ENCODE assay signal across 8 cellular contexts in the genomic region with DNA sequence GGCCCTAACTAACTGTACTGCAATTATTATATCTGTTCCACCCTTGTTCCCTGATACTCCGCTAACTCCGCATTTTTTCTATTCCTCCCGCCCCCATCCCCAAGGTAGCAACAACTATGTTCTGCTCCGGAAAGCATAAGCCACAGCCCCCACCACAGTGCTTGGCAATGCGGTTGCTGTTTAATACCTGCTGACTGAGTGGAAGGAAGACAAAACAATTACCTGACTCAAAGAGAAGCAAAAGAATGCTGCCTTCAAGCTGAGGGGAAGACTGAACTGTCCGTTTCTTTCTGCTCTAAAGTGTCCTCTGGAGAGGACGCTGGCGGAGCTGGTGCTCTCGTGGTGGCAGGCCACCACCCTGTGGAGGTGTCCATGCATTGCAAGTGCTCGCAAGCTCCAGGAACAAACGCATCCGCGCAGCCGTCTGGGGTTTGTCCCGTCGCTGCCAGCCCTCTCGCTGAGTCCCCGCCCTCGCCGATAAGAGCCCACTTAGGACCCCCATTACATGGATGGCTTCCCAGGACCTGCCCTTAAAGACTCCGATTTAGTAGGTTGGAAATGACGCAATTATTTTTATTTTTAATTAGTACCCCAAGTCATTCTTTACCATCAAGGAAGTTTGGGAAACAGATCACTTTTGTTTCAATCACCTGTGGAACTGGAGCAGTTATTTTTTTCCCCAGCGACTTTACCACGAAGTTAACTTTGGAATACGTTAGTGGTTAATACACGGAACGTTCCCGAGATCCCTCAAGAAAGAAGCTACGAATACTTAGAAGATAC. TPM values are rescaled to one million over a fixed set of nuclear protein-coding genes. Genes with fewer than 3 reads are reported as not detected.
DNase-seq lines count a peak whose midpoint lies in the region; ATAC-seq, FAIRE-seq and TF ChIP-seq lines count a peak whose summit lies in the region.

No MANE protein-coding gene starts in this region.

- peaks cover 7% of the 10 kb centered on the region for H3K27me3 Mint-ChIP-seq in activated naive CD4-positive, alpha-beta T cell treated with anti-CD3 and anti-CD28 coated beads, Interleukin-2, amount 10 ng/mL, durations not matched to agents 7 days and 5 days

- 0 out of 2 replicates have a peak, but pooled peaks cover 3% of the 10 kb centered on the region for H3K9me3 ChIP-seq in ES-I3 (ENCODE audit: control insufficient read depth, insufficient read depth, low read length)
- peaks cover 2% of the 10 kb centered on the region; the same call in 1 of the 2 replicates for H3K9me3 ChIP-seq in Loucy (ENCODE audit: insufficient read depth, low read depth, low read length)
- H3K9me3 ChIP-seq in SJCRH30 (replicated peaks), result no peaks in the 10 kb centered on the region
- no peaks in the 10 kb centered on the region for H3K9me3 ChIP-seq in osteoblast (ENCODE audit: low read depth, low read length)
- no peaks in the 10 kb centered on the region for H3K9me3 ChIP-seq in thoracic aorta

- peaks cover 28% of the 10 kb centered on the region for H3K4me1 Mint-ChIP-seq in activated naive CD4-positive, alpha-beta T cell treated with anti-CD3 and anti-CD28 coated beads, Interleukin-2, amount 10 ng/mL, durations not matched to agents 7 days and 5 days

- H3K4me3 ChIP-seq in Loucy (ENCODE audit: low read length, poor library complexity, severe bottlenecking) (peak overlapping the region; percentile 92), SJCRH30 (peak overlapping the region; percentile 93), osteoblast (ENCODE audit: insufficient read depth, low read length) (peak overlapping the region; percentile 92), thoracic aorta (peak overlapping the region; percentile 89)

- peak; percentile 93 for FAIRE-seq in H54 (lab: Jason Lieb, UNC)

- peak overlapping the region; percentile 88 for H3K4me3 Mint-ChIP-seq in activated naive CD4-positive, alpha-beta T cell treated with anti-CD3 and anti-CD28 coated beads, Interleukin-2, amount 10 ng/mL, durations not matched to agents 7 days and 5 days

- H3K36me3 ChIP-seq in ES-I3 (ENCODE audit: insufficient read depth, low read length), result peaks cover 9% of the 10 kb centered on the region
- no peaks in the 10 kb centered on the region; the same call in 1 of the 2 replicates for H3K36me3 ChIP-seq in Loucy (ENCODE audit: insufficient read depth, low read length)
- peaks cover 11% of the 10 kb centered on the region for H3K36me3 ChIP-seq in SJCRH30
- peaks cover 14% of the 10 kb centered on the region for H3K36me3 ChIP-seq in osteoblast (ENCODE audit: insufficient read depth, low read length)
- peaks cover 4% of the 10 kb centered on the region for H3K36me3 ChIP-seq in thoracic aorta

- no peak for ATAC-seq in thoracic aorta (ENCODE audit: insufficient number of reproducible peaks, low FRiP score, low read depth)

- TF ChIP-seq POLR2A in H54 (IDR thresholded peaks at IDR 0.05; ENCODE audit: low read depth, low read length), result no peak

- H4K20me1 ChIP-seq in Loucy (ENCODE audit: insufficient read depth, low read length, poor library complexity, severe bottlenecking), result peaks cover 21% of the 10 kb centered on the region
- peaks cover 9% of the 10 kb centered on the region for H4K20me1 ChIP-seq in osteoblast (ENCODE audit: insufficient read depth, low read length)

- peak overlapping the region; percentile 99 for H3K27ac Mint-ChIP-seq in activated naive CD4-positive, alpha-beta T cell treated with anti-CD3 and anti-CD28 coated beads, Interleukin-2, amount 10 ng/mL, durations not matched to agents 7 days and 5 days

- H3K27ac ChIP-seq in SJCRH30 (peak overlapping the region; percentile 99), osteoblast (ENCODE audit: low read depth, low read length) (peak overlapping the region; percentile 98), thoracic aorta (peak overlapping the region; percentile 99 to 100)

- CTCF ChIA-PET in activated naive CD4-positive, alpha-beta T cell treated with anti-CD3 and anti-CD28 coated beads, Interleukin-2, amount 10 ng/mL, durations not matched to agents 7 days and 5 days (lab: Charles Lee), result interaction anchor here (0.6 to 4.4 kb wide), 38 partner anchors 8 to 421 kb away, joined by 3 to 46 read pairs (median 4); no protein-coding TSS in a partner anchor

- H3K9ac ChIP-seq in ES-I3 (ENCODE audit: low read depth, low read length) (peak overlapping the region; percentile 68), Loucy (ENCODE audit: low read depth, low read length, poor library complexity, severe bottlenecking) (peak overlapping the region; percentile 95)

- DNase-seq in H54 (ENCODE audit: insufficient read length, low spot score), result peak; percentile 53
- DNase-seq in SJCRH30, result peak; percentile 83 to 87
- peak; percentile 87 for DNase-seq in activated naive CD4-positive, alpha-beta T cell treated with anti-CD3 and anti-CD28 coated beads, Interleukin-2, amount 10 ng/mL, durations not matched to agents 7 days and 5 days
- DNase-seq in glomerular visceral epithelial cell (ENCODE audit: extremely low spot score), result peak; percentile 87
- DNase-seq in osteoblast (ENCODE audit: insufficient read length, low spot score, missing footprints), result peak; percentile 79
- peak; percentile 50 for DNase-seq in thoracic aorta (ENCODE audit: low spot score)

- H3K9me2 ChIP-seq in Loucy (replicated peaks; ENCODE audit: low read depth, low read length), result no peaks in the 10 kb centered on the region

- H3K4me2 ChIP-seq in Loucy (ENCODE audit: low read depth, low read length, poor library complexity, severe bottlenecking) (peak overlapping the region; percentile 90), osteoblast (ENCODE audit: insufficient read depth, low read length) (peak overlapping the region; percentile 97)

- H3K79me2 ChIP-seq in Loucy (ENCODE audit: insufficient read depth, low read length), result peaks cover 51% of the 10 kb centered on the region
- peaks cover 33% of the 10 kb centered on the region for H3K79me2 ChIP-seq in osteoblast (ENCODE audit: insufficient read depth, low read length)

- peak overlapping the region; percentile 83 for H2AFZ ChIP-seq in Loucy (ENCODE audit: low read length)
- H2AFZ ChIP-seq in osteoblast (ENCODE audit: low read length), result peak overlapping the region; percentile 85

- H3K27me3 ChIP-seq in Loucy (ENCODE audit: insufficient read depth, low read length, poor library complexity, severe bottlenecking) (peaks cover 6% of the 10 kb centered on the region), SJCRH30 (no peaks in the 10 kb centered on the region), osteoblast (ENCODE audit: insufficient read depth, low read length) (no peaks in the 10 kb centered on the region), thoracic aorta (replicated peaks; ENCODE audit: insufficient read depth) (no peaks in the 10 kb centered on the region)

- TF ChIP-seq CTCF in Loucy (conservative IDR thresholded peaks at IDR 0.05; ENCODE audit: low read length) (peak; percentile 93), osteoblast (IDR thresholded peaks at IDR 0.05; ENCODE audit: extremely low read depth, low read depth, low read length) (peak; percentile 95), thoracic aorta (IDR thresholded peaks at IDR 0.05) (peak; percentile 97)

- peaks cover 35% of the 10 kb centered on the region for H3K36me3 Mint-ChIP-seq in activated naive CD4-positive, alpha-beta T cell treated with anti-CD3 and anti-CD28 coated beads, Interleukin-2, amount 10 ng/mL, durations not matched to agents 7 days and 5 days

- H3K4me1 ChIP-seq in ES-I3 (ENCODE audit: insufficient read depth, low read length) (0 out of 2 replicates have a peak, but pooled peaks cover 4% of the 10 kb centered on the region), Loucy (ENCODE audit: insufficient read depth, low read length, poor library complexity, severe bottlenecking) (peaks cover 25% of the 10 kb centered on the region), SJCRH30 (peaks cover 5% of the 10 kb centered on the region), osteoblast (ENCODE audit: insufficient read depth, low read length) (peaks cover 29% of the 10 kb centered on the region), thoracic aorta (ENCODE audit: control insufficient read depth in 1 of 2, low read depth in 2 of 2) (peaks cover 18 to 40% of the 10 kb centered on the region in 2 donors)

- peaks cover 11% of the 10 kb centered on the region for H3K9me3 Mint-ChIP-seq in activated naive CD4-positive, alpha-beta T cell treated with anti-CD3 and anti-CD28 coated beads, Interleukin-2, amount 10 ng/mL, durations not matched to agents 7 days and 5 days

- no peaks in the 10 kb centered on the region; the same call in 1 of the 2 replicates for H3F3A ChIP-seq in Loucy (ENCODE audit: low read depth)

RNA-seq across cellular contexts. Expression of gene MYL12A, which starts 1.6 kb away (rescaled TPM):
- total RNA-seq in SJCRH30 (2014; rRNA removed; shearing (Covaris generic)), result 207 and 234 TPM in 2 replicates
- total RNA-seq in osteoblast (572 and 626 TPM in 2 replicates), thoracic aorta (100 to 1,000 TPM; 451 to 800 TPM)

RNA-seq across cellular contexts. Expression of gene MYL12B, which starts 15.9 kb away (rescaled TPM):
- total RNA-seq in SJCRH30 (2014; rRNA removed; shearing (Covaris generic)), result 106 and 118 TPM in 2 replicates
- total RNA-seq in osteoblast, result 278 and 283 TPM in 2 replicates
- total RNA-seq in thoracic aorta, result 100 to 1,000 TPM; 208 to 328 TPM

RNA-seq across cellular contexts. Expression of gene MYOM1, which starts 26.3 kb away (rescaled TPM):
- total RNA-seq in SJCRH30 (2014; rRNA removed; shearing (Covaris generic)), result 0.06 and 0.23 TPM in 2 replicates
- total RNA-seq in osteoblast, result 1.5 and 1.8 TPM in 2 replicates
- total RNA-seq in thoracic aorta, result 10 to 100 TPM; 16.1 to 27.2 TPM
